ENCODE assay signal across 8 cellular contexts in the genomic region with DNA sequence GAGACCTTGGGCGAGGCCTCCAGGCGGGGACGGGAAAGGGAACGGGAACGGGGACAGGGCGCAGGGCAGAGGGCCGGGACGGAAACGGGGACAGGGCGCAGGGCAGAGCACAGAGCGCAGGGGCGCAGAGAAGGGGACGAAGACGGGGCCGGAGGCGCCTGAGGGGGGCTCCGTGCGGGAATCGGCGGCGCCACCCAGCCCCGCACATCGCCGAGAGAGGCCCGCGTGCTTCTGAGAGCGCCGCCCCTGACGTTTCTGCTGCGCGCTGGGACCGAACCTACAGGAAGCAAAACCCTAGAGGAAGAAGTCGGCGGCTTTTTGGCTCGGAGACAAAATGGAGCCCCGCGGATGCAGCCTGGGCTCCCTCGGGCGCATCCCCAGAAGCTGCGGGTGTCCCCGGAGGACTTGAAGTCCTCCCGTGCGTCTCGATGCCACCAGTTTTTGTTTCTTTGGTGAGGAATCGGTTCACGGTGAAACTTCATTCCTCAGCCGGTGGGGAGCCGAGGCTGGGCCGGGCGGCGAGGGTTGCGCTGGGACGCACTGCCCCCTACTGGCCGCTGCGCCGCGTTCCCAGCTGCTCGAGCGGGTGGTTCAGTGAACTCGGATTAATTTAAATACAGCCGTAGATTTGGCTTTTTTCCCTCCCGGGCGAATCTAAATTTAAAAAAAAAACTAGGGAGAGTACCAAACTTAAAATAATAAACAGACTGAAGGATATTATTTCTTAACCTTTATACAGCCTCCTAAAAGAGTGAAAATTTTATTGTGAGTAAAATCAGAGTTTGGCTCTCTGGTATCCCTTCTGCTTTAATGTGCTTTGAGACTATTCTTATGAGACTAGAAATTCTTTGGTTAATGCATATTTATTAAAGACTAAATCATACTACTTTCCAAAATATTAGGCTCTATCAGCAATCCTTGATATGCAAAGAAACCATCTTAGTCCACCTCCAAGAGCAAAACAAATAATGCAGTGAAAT.
DNase-seq lines count a peak whose midpoint lies in the region; ATAC-seq and TF ChIP-seq lines count a peak whose summit lies in the region.

No MANE protein-coding gene starts in this region.

- H3K27ac ChIP-seq in CD4-positive, CD25-positive, alpha-beta regulatory T cell (ENCODE audit: insufficient read depth, low read length, poor library complexity, severe bottlenecking) = no peak overlapping the region
- H3K27ac ChIP-seq in OCI-LY3 (ENCODE audit: low read length) (no peak overlapping the region), fibroblast of lung (ENCODE audit: insufficient read depth, low read length) (peak overlapping the region; percentile 66)

- H3K36me3 ChIP-seq in CD4-positive, CD25-positive, alpha-beta regulatory T cell (ENCODE audit: control insufficient read depth, insufficient read depth, low read length) = no peaks in the 10 kb centered on the region
- H3K36me3 ChIP-seq in OCI-LY3 (replicated peaks; ENCODE audit: low read depth, low read length) (no peaks in the 10 kb centered on the region), fibroblast of lung (ENCODE audit: control insufficient read depth, insufficient read depth, low read length) (no peaks in the 10 kb centered on the region)

- peaks cover 10% of the 10 kb centered on the region for H3K27me3 Mint-ChIP-seq in CD4-positive, CD25-positive, alpha-beta regulatory T cell
- peaks cover 32 to 36% (median 32%) of the 10 kb centered on the region in 3 donors for H3K27me3 Mint-ChIP-seq in naive B cell

- H4K20me1 ChIP-seq in OCI-LY3 (ENCODE audit: insufficient read depth, low read length) = no peaks in the 10 kb centered on the region
- no peaks in the 10 kb centered on the region for H4K20me1 ChIP-seq in fibroblast of lung (ENCODE audit: control insufficient read depth, extremely low read depth, insufficient read depth, low read length)

- H3K4me2 ChIP-seq in OCI-LY3 (ENCODE audit: low read length) = peak overlapping the region; percentile 27
- H3K4me2 ChIP-seq in fibroblast of lung (ENCODE audit: extremely low read depth, insufficient read depth, low read length) = peak overlapping the region; percentile 77

- H3K9me3 ChIP-seq in CD4-positive, CD25-positive, alpha-beta regulatory T cell (ENCODE audit: control insufficient read depth in 2 of 2, low read length in 2 of 2) = no peaks in the 10 kb centered on the region
- H3K9me3 ChIP-seq in OCI-LY3 (ENCODE audit: insufficient read depth, low read length) (no peaks in the 10 kb centered on the region), fibroblast of lung (ENCODE audit: control insufficient read depth, insufficient read depth, low read depth, low read length) (no peaks in the 10 kb centered on the region)

- H3K27ac Mint-ChIP-seq in CD4-positive, CD25-positive, alpha-beta regulatory T cell = no peak overlapping the region
- peak overlapping the region in 1 of 6 donors; percentile 81 for H3K27ac Mint-ChIP-seq in naive B cell

- peak; percentile 74 to 82 for ATAC-seq in CD4-positive, CD25-positive, alpha-beta regulatory T cell (ENCODE audit: low read depth in 2 of 2)
- ATAC-seq in GM19035 (IDR thresholded peaks at IDR 0.05; ENCODE audit: unreplicated experiment) (peak; percentile 97), HG03354 (IDR thresholded peaks at IDR 0.05; ENCODE audit: poor library complexity, severe bottlenecking, unreplicated experiment) (peak; percentile 94), naive B cell (ENCODE audit: low read depth in 2 of 2) (peak; percentile 78 to 80)

- H3K9me3 Mint-ChIP-seq in CD4-positive, CD25-positive, alpha-beta regulatory T cell = peaks cover 0 to 1% (median 0%) of the 10 kb centered on the region in 7 donors
- H3K9me3 Mint-ChIP-seq in naive B cell = no peaks in the 10 kb centered on the region

- TF ChIP-seq CTCF in OCI-LY3 (IDR thresholded peaks at IDR 0.05; ENCODE audit: low read depth, low read length) (peak; percentile 79), fibroblast of lung (conservative IDR thresholded peaks at IDR 0.05 in 1 of 2, IDR thresholded peaks at IDR 0.05 in 1 of 2; ENCODE audit: low read depth in 1 of 2, low read length in 2 of 2) (peak; percentile 87 to 93)

- no peaks in the 10 kb centered on the region for H3K36me3 Mint-ChIP-seq in CD4-positive, CD25-positive, alpha-beta regulatory T cell
- H3K36me3 Mint-ChIP-seq in naive B cell = no peaks in the 10 kb centered on the region

- H3K79me2 ChIP-seq in OCI-LY3 (ENCODE audit: low read length) = no peaks in the 10 kb centered on the region
- H3K79me2 ChIP-seq in fibroblast of lung (ENCODE audit: control insufficient read depth, insufficient read depth, low read length) = no peaks in the 10 kb centered on the region

- H3K4me3 ChIP-seq in CD4-positive, CD25-positive, alpha-beta regulatory T cell (ENCODE audit: low read depth, low read length) = peak overlapping the region; percentile 37
- H3K4me3 ChIP-seq in OCI-LY3 (ENCODE audit: low read length) = peak overlapping the region; percentile 54
- peak overlapping the region; percentile 59 to 70 (median 66) for H3K4me3 ChIP-seq in fibroblast of lung (replicated peaks in 1 of 4; ENCODE audit: control extremely low read depth in 1 of 4, insufficient read depth in 1 of 4, low read depth in 3 of 4, low read length in 4 of 4)

- peak; percentile 6 to 63 (median 51) for DNase-seq in CD4-positive, CD25-positive, alpha-beta regulatory T cell
- peak; percentile 35 to 41 for DNase-seq in activated T-helper 1 cell treated with anti-CD3 and anti-CD28 coated beads, Interleukin-2, amount 50 U/mL, for 16 hours (ENCODE audit: low read depth in 1 of 2, low spot score in 1 of 2)
- DNase-seq in fibroblast of lung (ENCODE audit: low read depth in 2 of 2) (peak; percentile 62 to 86), naive B cell (peak; percentile 50)
- peak; percentile 12 to 35 for DNase-seq in stimulated activated CD8-positive, alpha-beta memory T cell treated with anti-CD3 and anti-CD28 coated beads, Interleukin-7, amount 100 ng/mL, for 4 hours (ENCODE audit: low read depth in 2 of 2)

- H3K9ac ChIP-seq in OCI-LY3 (ENCODE audit: low read length) (no peak overlapping the region), fibroblast of lung (ENCODE audit: insufficient read depth, low read length) (peak overlapping the region; percentile 71)

- H3K4me3 Mint-ChIP-seq in CD4-positive, CD25-positive, alpha-beta regulatory T cell = peak overlapping the region in 3 of 4 donors; percentile 68 to 75 (median 72)
- peak overlapping the region; percentile 65 to 91 (median 84) for H3K4me3 Mint-ChIP-seq in naive B cell

- peaks cover 0 to 10% (median 2%) of the 10 kb centered on the region in 4 donors for H3K4me1 Mint-ChIP-seq in CD4-positive, CD25-positive, alpha-beta regulatory T cell
- H3K4me1 Mint-ChIP-seq in naive B cell = peaks cover 11 to 18% (median 16%) of the 10 kb centered on the region in 3 donors

- H2AFZ ChIP-seq in OCI-LY3 (ENCODE audit: low read depth, low read length) = peak overlapping the region; percentile 72; the same call in 1 of the 2 replicates
- peak overlapping the region; percentile 84 for H2AFZ ChIP-seq in fibroblast of lung (ENCODE audit: low read length)

- H3K27me3 ChIP-seq in CD4-positive, CD25-positive, alpha-beta regulatory T cell (ENCODE audit: control insufficient read depth, insufficient read depth, low read length) = peaks cover 3% of the 10 kb centered on the region
- H3K27me3 ChIP-seq in OCI-LY3 (ENCODE audit: low read depth, low read length) (no peaks in the 10 kb centered on the region), fibroblast of lung (ENCODE audit: control insufficient read depth, insufficient read depth, low read length) (no peaks in the 10 kb centered on the region)

- H3K4me1 ChIP-seq in CD4-positive, CD25-positive, alpha-beta regulatory T cell (ENCODE audit: control insufficient read depth, insufficient read depth, low read length, poor library complexity, severe bottlenecking) = peaks cover 4% of the 10 kb centered on the region
- H3K4me1 ChIP-seq in OCI-LY3 (ENCODE audit: low read length) (no peaks in the 10 kb centered on the region), fibroblast of lung (ENCODE audit: control insufficient read depth, extremely low read depth, insufficient read depth, low read length) (no peaks in the 10 kb centered on the region)

Comparison
In these comparisons a context has a peak if more than half of its experiments do, and no peak if none do; other contexts are left out.
1. DNase-seq: peak in every context shown above with its lines; median percentile 74 in fibroblast of lung; 51 in CD4-positive, CD25-positive, alpha-beta regulatory T cell; 50 in naive B cell; 38 in activated T-helper 1 cell treated with anti-CD3 and anti-CD28 coated beads, Interleukin-2, amount 50 U/mL, for 16 hours; 24 in stimulated activated CD8-positive, alpha-beta memory T cell treated with anti-CD3 and anti-CD28 coated beads, Interleukin-7, amount 100 ng/mL, for 4 hours.